Comparison of ENCODE assay signal across 8 cellular contexts in the genomic region with DNA sequence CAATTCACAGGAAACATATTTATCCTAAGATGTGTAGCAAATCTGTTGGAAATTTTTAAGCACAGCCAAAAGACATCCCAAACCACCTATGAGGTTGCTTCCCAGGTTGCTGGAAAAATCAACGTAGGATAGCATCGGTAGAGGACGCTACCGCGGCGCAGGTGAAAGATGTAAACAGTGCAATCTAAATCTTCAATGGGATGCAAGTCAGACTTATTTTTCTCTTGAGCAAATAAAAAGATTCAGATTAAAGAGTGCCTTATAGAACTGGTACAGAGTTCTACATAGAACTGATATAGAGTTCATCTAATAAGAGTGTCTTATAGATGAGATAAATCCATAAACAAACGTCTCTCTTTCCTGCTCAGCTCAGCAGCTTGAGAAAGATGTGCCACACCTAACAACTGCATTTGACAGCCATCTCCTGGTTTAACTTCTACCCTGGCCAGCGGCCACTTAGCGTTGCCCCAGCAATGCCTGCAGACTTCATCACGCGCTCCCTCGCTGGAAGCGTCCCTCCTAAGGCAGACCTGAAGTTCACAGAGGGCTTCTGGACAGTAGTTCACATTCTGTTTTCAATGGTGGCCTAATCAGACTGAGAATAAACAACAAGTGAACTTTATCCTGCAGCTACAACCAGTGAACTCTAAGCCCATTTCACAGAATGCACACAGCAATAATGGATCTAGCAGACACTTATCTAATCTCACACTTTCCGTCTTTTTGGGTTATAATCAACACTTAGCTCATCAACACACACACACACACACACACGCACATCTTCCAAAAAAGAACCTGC.
DNase-seq lines count a peak whose midpoint lies in the region; ATAC-seq, FAIRE-seq and TF ChIP-seq lines count a peak whose summit lies in the region.

No MANE protein-coding gene starts in this region.

- no peak for TF ChIP-seq EP300 in SK-N-SH (IDR thresholded peaks at IDR 0.05; ENCODE audit: borderline replicate concordance in 1 of 2, low read depth in 1 of 2, low read length in 1 of 2)
- no peak for TF ChIP-seq EP300 in GM12878 (IDR thresholded peaks at IDR 0.05; ENCODE audit: borderline replicate concordance in 1 of 2, control insufficient read depth in 1 of 2, low read depth in 2 of 2, low read length in 2 of 2)

- intact Hi-C loops in GM12878 (cut with micrococcal nuclease; ENCODE audit: unreplicated experiment) (loop anchor here (1.0 to 2.0 kb wide), 11 partner anchors 7 to 356 kb away; no protein-coding TSS in a partner anchor), lower lobe of right lung (cut with DNase I) (no loop called here), testis (cut with DNase I; ENCODE audit: low total_unique reads) (no loop called here)

- CTCF ChIA-PET in SK-N-SH (lab: Yijun Ruan, JAX), result no interaction called here
- CTCF ChIA-PET in GM12878 (lab: Yijun Ruan, JAX), result interaction anchor here (2.2 to 3.4 kb wide), 2 partner anchors 13 to 119 kb away, joined by 9 to 16 read pairs; no protein-coding TSS in a partner anchor

- DNase-seq in SK-N-SH, result no peak
- DNase-seq in GM12878 (ENCODE audit: low read depth, low spot score), result no peak
- no peak for DNase-seq in lower lobe of right lung
- peak; percentile 14 for DNase-seq in testis
- DNase-seq in NCI-H1694 treated with DMSO at 0.1 percent for 48 hours (lab: John Stamatoyannopoulos, UW), result no peak
- DNase-seq in NCI-H446 treated with DMSO at 0.1 percent for 48 hours (lab: John Stamatoyannopoulos, UW), result no peak

- H3K4me1 ChIP-seq in SK-N-SH (ENCODE audit: control insufficient read depth in 1 of 2, insufficient read depth in 2 of 2, low read depth in 1 of 2, low read length in 1 of 2) (peaks cover 31 to 41% of the 10 kb centered on the region in 2 experiments), GM12878 (ENCODE audit: control insufficient read depth, insufficient read depth, low read length) (peaks cover 66% of the 10 kb centered on the region), lower lobe of right lung (peaks cover 74% of the 10 kb centered on the region), testis (peaks cover 32% of the 10 kb centered on the region)

- H3K27ac ChIP-seq in SK-N-SH (ENCODE audit: low read depth in 2 of 2, low read length in 1 of 2) (peak overlapping the region; percentile 91; a peak in 2 of 4 replicates), GM12878 (ENCODE audit: control insufficient read depth, insufficient read depth) (peak overlapping the region; percentile 96), lower lobe of right lung (peak overlapping the region; percentile 86), testis (peak overlapping the region in 1 of 2 donors; percentile 71)

- H3K4me2 ChIP-seq in SK-N-SH (no peak overlapping the region), GM12878 (ENCODE audit: control insufficient read depth, insufficient read depth) (peak overlapping the region; percentile 78)

- RAD21 ChIA-PET in GM12878 (lab: Charles Lee; ENCODE audit: unreplicated experiment), result interaction anchor here (0.8 to 14.4 kb wide), 13 partner anchors 8 to 360 kb away, joined by 3 to 258 read pairs (median 8); no protein-coding TSS in a partner anchor

- H4K20me1 ChIP-seq in SK-N-SH (ENCODE audit: insufficient read depth) (no peaks in the 10 kb centered on the region), GM12878 (ENCODE audit: control insufficient read depth, insufficient read depth) (no peaks in the 10 kb centered on the region)

- SMC1A ChIA-PET in GM12878 (lab: Charles Lee; ENCODE audit: uncharacterized antibody, unreplicated experiment), result interaction anchor here (0.6 to 7.3 kb wide), 16 partner anchors 9 to 360 kb away, joined by 3 to 164 read pairs (median 5); no protein-coding TSS in a partner anchor

- FAIRE-seq in GM12878 (lab: Jason Lieb, UNC), result no peak

- BruUV-seq in GM12878 (replicated peaks; lab: Mats Ljungman, UMichigan), result no TSS peak

- no peak overlapping the region for H3K4me3 ChIP-seq in SK-N-SH (ENCODE audit: low read depth in 2 of 2, low read length in 1 of 2)
- H3K4me3 ChIP-seq in GM12878, result peak overlapping the region; percentile 26; the same call in 1 of the 2 replicates
- no peak overlapping the region for H3K4me3 ChIP-seq in lower lobe of right lung
- peak overlapping the region in 1 of 2 donors; percentile 36 for H3K4me3 ChIP-seq in testis

- H3K79me2 ChIP-seq in SK-N-SH (ENCODE audit: insufficient read depth) (no peaks in the 10 kb centered on the region), GM12878 (ENCODE audit: control insufficient read depth, insufficient read depth, low read length) (no peaks in the 10 kb centered on the region)

- TF ChIP-seq RAD21 in SK-N-SH (IDR thresholded peaks at IDR 0.05; ENCODE audit: low read length) (no peak), GM12878 (IDR thresholded peaks at IDR 0.05; ENCODE audit: insufficient read depth, low read depth, low read length) (no peak)

- no peak for TF ChIP-seq POLR2A in GM12878 (IDR thresholded peaks at IDR 0.05; ENCODE audit: low read depth, low read length)
- no peak for TF ChIP-seq POLR2A in testis (IDR thresholded peaks at IDR 0.05)

- ATAC-seq in SK-N-SH treated with all-trans-retinoic acid at 6 μM for 48 hours, result no peak
- no peak for ATAC-seq in GM12878
- no peak for ATAC-seq in lower lobe of right lung
- ATAC-seq in GM21619 (IDR thresholded peaks at IDR 0.05; ENCODE audit: unreplicated experiment), result no peak

- POLR2A ChIA-PET in SK-N-SH (lab: Yijun Ruan, JAX), result no interaction called here
- POLR2A ChIA-PET in GM12878 (lab: Charles Lee), result interaction anchor here (0.6 to 12.0 kb wide), 4 partner anchors 12 to 242 kb away, joined by 3 to 108 read pairs (median 5); no protein-coding TSS in a partner anchor

- H2AFZ ChIP-seq in SK-N-SH (ENCODE audit: low read depth), result no peak overlapping the region
- H2AFZ ChIP-seq in GM12878 (ENCODE audit: control insufficient read depth, low read depth, low read length), result no peak overlapping the region

- no peaks in the 10 kb centered on the region for H3K9me2 ChIP-seq in SK-N-SH

- WGBS in SK-N-SH (ENCODE audit: low lambda C conversion rate), result 84% methylated on average over 15 of the region's 15 CpGs
- 91% methylated on average over 15 of the region's 15 CpGs for WGBS in GM12878 (ENCODE audit: insufficient coverage, insufficient replicate concordance, low lambda C conversion rate, missing lambda C conversion rate)
- 67 to 71% methylated on average over 15 of the region's 15 CpGs for WGBS in testis, 2 donors

- H3K9me3 ChIP-seq in SK-N-SH (no peaks in the 10 kb centered on the region), GM12878 (replicated peaks; ENCODE audit: control insufficient read depth, insufficient read depth, low read length) (no peaks in the 10 kb centered on the region), lower lobe of right lung (no peaks in the 10 kb centered on the region), testis (no peaks in the 10 kb centered on the region)

- no peaks in the 10 kb centered on the region for H3K36me3 ChIP-seq in SK-N-SH (replicated peaks in 1 of 2; ENCODE audit: control insufficient read depth in 1 of 2, insufficient read depth in 2 of 2, low read length in 1 of 2)
- no peaks in the 10 kb centered on the region for H3K36me3 ChIP-seq in GM12878 (ENCODE audit: control insufficient read depth in 2 of 2, insufficient read depth in 2 of 2, low read length in 1 of 2)
- H3K36me3 ChIP-seq in lower lobe of right lung, result no peaks in the 10 kb centered on the region
- no peaks in the 10 kb centered on the region for H3K36me3 ChIP-seq in testis (ENCODE audit: low read depth, missing control alignments)

- H3K27me3 ChIP-seq in SK-N-SH (ENCODE audit: insufficient read depth), result no peaks in the 10 kb centered on the region
- H3K27me3 ChIP-seq in GM12878 (replicated peaks in 1 of 2; ENCODE audit: control insufficient read depth in 2 of 2, insufficient read depth in 2 of 2, low read length in 1 of 2), result no peaks in the 10 kb centered on the region
- H3K27me3 ChIP-seq in lower lobe of right lung (ENCODE audit: low read depth), result no peaks in the 10 kb centered on the region
- no peaks in the 10 kb centered on the region for H3K27me3 ChIP-seq in testis

- peaks cover 26% of the 10 kb centered on the region for H3F3A ChIP-seq in SK-N-SH (replicated peaks; ENCODE audit: insufficient read depth)

- in situ Hi-C loops in GM12878 (cut with MboI), result no loop called here

- TF ChIP-seq CTCF in SK-N-SH (IDR thresholded peaks at IDR 0.05) (no peak), GM12878 (IDR thresholded peaks at IDR 0.05 in 2 of 3, conservative IDR thresholded peaks at IDR 0.05 in 1 of 3; ENCODE audit: control insufficient read depth in 2 of 3, extremely low read depth in 1 of 3, insufficient read depth in 1 of 3, low read depth in 3 of 3, low read length in 3 of 3) (no peak), lower lobe of right lung (IDR thresholded peaks at IDR 0.05) (no peak), testis (IDR thresholded peaks at IDR 0.05) (no peak)

- H3K9ac ChIP-seq in SK-N-SH (peak overlapping the region; percentile 60; the same call in 1 of the 2 replicates), GM12878 (ENCODE audit: control insufficient read depth, insufficient read depth, low read length) (peak overlapping the region; percentile 67)

TF ChIP-seq in SK-N-SH, 30 proteins besides CTCF, POLR2A, EP300 and RAD21:
- TF ChIP-seq ELF1 (IDR thresholded peaks at IDR 0.05) (no peak), SMC3 (IDR thresholded peaks at IDR 0.05; ENCODE audit: low read depth, low read length) (no peak), TCF12 (IDR thresholded peaks at IDR 0.05) (no peak), SIN3A (IDR thresholded peaks at IDR 0.05; ENCODE audit: borderline replicate concordance, low read depth, low read length) (no peak), GABPA (IDR thresholded peaks at IDR 0.05; ENCODE audit: low read depth) (no peak)

TF ChIP-seq in SK-N-SH treated with all-trans-retinoic acid at 6 μM for 48 hours, 23 proteins besides CTCF, POLR2A, EP300 and RAD21:
- TF ChIP-seq RARB (CRISPR knock-in tag; IDR thresholded peaks at IDR 0.05) (no peak), GLIS3 (CRISPR knock-in tag; IDR thresholded peaks at IDR 0.05) (no peak), CSDC2 (CRISPR knock-in tag; IDR thresholded peaks at IDR 0.05) (no peak)

TF ChIP-seq in GM12878, 131 proteins besides CTCF, POLR2A, EP300 and RAD21 (continues in another document):
- no peak for TF ChIP-seq SMAD5 (IDR thresholded peaks at IDR 0.05; ENCODE audit: low read depth)
- no peak for TF ChIP-seq SMAD1 (IDR thresholded peaks at IDR 0.05; ENCODE audit: low read depth, partially characterized antibody)

Comparison
In these comparisons a context has a peak if more than half of its experiments do, and no peak if none do; other contexts are left out.
1. Of the 26 proteins assayed by ChIP-seq in both GM12878 and SK-N-SH: peak only in GM12878: ZBTB33; only in SK-N-SH: none; in both: none; in neither: 25.